ENCODE assay signal across 1 cellular context in genomic region chr2:42086500-42086953, GRCh38.
TF ChIP-seq lines count a peak whose summit lies in the region.

No MANE protein-coding gene starts in this region.

TF ChIP-seq in HepG2, 621 proteins besides CTCF, POLR2A, EP300 and RAD21 (continued from another document and continues in another):
- TF ChIP-seq ARID3A (IDR thresholded peaks at IDR 0.05; ENCODE audit: low read depth, low read length) (0 out of 2 replicates have a peak, but pooled peaks have one; percentile 40), RFXANK (CRISPR knock-in tag; IDR thresholded peaks at IDR 0.05) (no peak), ZNF550 (CRISPR knock-in tag; IDR thresholded peaks at IDR 0.05; ENCODE audit: borderline replicate concordance) (no peak), AKNA (CRISPR knock-in tag; IDR thresholded peaks at IDR 0.05; ENCODE audit: borderline replicate concordance) (no peak), SOX6 (IDR thresholded peaks at IDR 0.05) (no peak), SOX6 (CRISPR knock-in tag; IDR thresholded peaks at IDR 0.05) (peak; percentile 48), ZNF446 (CRISPR knock-in tag; IDR thresholded peaks at IDR 0.05) (no peak), CBFB (CRISPR knock-in tag; IDR thresholded peaks at IDR 0.05) (no peak), U2AF1 (optimal IDR thresholded peaks at IDR 0.05; ENCODE audit: low read depth, low read length) (no peak), RNF2 (conservative IDR thresholded peaks at IDR 0.05; ENCODE audit: low read depth) (no peak), MTF1 (CRISPR knock-in tag; IDR thresholded peaks at IDR 0.05) (no peak), TFDP1 (CRISPR knock-in tag; IDR thresholded peaks at IDR 0.05; ENCODE audit: borderline replicate concordance) (0 out of 2 replicates have a peak, but pooled peaks have one; percentile 40), RFX1 (IDR thresholded peaks at IDR 0.05) (no peak), SRY (CRISPR knock-in tag; IDR thresholded peaks at IDR 0.05) (no peak), KDM3A (CRISPR knock-in tag; IDR thresholded peaks at IDR 0.05; ENCODE audit: low read depth) (no peak), ZNF383 (CRISPR knock-in tag; IDR thresholded peaks at IDR 0.05; ENCODE audit: borderline replicate concordance) (no peak), ZNF441 (CRISPR knock-in tag; IDR thresholded peaks at IDR 0.05; ENCODE audit: borderline replicate concordance) (0 out of 2 replicates have a peak, but pooled peaks have one; percentile 42), IRF9 (CRISPR knock-in tag; IDR thresholded peaks at IDR 0.05; ENCODE audit: borderline replicate concordance) (no peak), KDM5B (CRISPR knock-in tag; IDR thresholded peaks at IDR 0.05; ENCODE audit: borderline replicate concordance) (0 out of 2 replicates have a peak, but pooled peaks have one; percentile 51), ATF2 (CRISPR knock-in tag; IDR thresholded peaks at IDR 0.05) (peak; percentile 52; the same call in 1 of the 2 replicates), FOXK1 (CRISPR knock-in tag; IDR thresholded peaks at IDR 0.05; ENCODE audit: borderline replicate concordance, low read depth) (no peak; the same call in 1 of the 2 replicates), ZFP36L2 (CRISPR knock-in tag; IDR thresholded peaks at IDR 0.05) (no peak; the same call in 1 of the 2 replicates), HMGXB3 (CRISPR knock-in tag; IDR thresholded peaks at IDR 0.05; ENCODE audit: borderline replicate concordance) (no peak), ZNF646 (CRISPR knock-in tag; IDR thresholded peaks at IDR 0.05) (no peak), NFRKB (IDR thresholded peaks at IDR 0.05) (no peak), BRCA1 (CRISPR knock-in tag; IDR thresholded peaks at IDR 0.05) (no peak), HNRNPH1 (optimal IDR thresholded peaks at IDR 0.05; ENCODE audit: low read depth, low read length) (no peak), ZFY (CRISPR knock-in tag; IDR thresholded peaks at IDR 0.05) (no peak), MXD4 (CRISPR knock-in tag; IDR thresholded peaks at IDR 0.05) (peak; percentile 44; the same call in 1 of the 2 replicates), ZNF605 (CRISPR knock-in tag; IDR thresholded peaks at IDR 0.05) (peak; percentile 52; the same call in 1 of the 2 replicates), HCFC1 (IDR thresholded peaks at IDR 0.05; ENCODE audit: low read depth, low read length) (no peak), PATZ1 (CRISPR knock-in tag; IDR thresholded peaks at IDR 0.05) (0 out of 2 replicates have a peak, but pooled peaks have one; percentile 25), FOSL2 (CRISPR knock-in tag; IDR thresholded peaks at IDR 0.05) (0 out of 2 replicates have a peak, but pooled peaks have one; percentile 8), ZNF891 (CRISPR knock-in tag; IDR thresholded peaks at IDR 0.05) (peak; percentile 65; the same call in 1 of the 2 replicates), ZNF24 (IDR thresholded peaks at IDR 0.05) (no peak)
